In genomic region chr15:78057803-78058202, GRCh38 we compare ENCODE assay signal across 10 cellular contexts. TPM values are rescaled to one million over a fixed set of nuclear protein-coding genes. Genes with fewer than 3 reads are reported as not detected.
DNase-seq lines count a peak whose midpoint lies in the region; ATAC-seq and TF ChIP-seq lines count a peak whose summit lies in the region.
"Had no signal": no experiment of that assay in that cellular context is flagged by ENCODE, and none has a peak within 500 bp of the region (broad histone marks: within the 10 kb centered on the region; RNA-seq: fewer than 3 reads in every experiment).

No MANE protein-coding gene starts in this region.

- 0 out of 2 replicates have a peak overlapping the region, but pooled peaks have one; percentile 30 for H3K4ac ChIP-seq in IMR-90 (ENCODE audit: low read depth, low read length)

- H3K18ac ChIP-seq in IMR-90 (ENCODE audit: low read depth, low read length), result no peak overlapping the region

- H3K4me2 ChIP-seq in IMR-90 (ENCODE audit: low read depth, low read length) (no peak overlapping the region), fibroblast of lung (ENCODE audit: extremely low read depth, insufficient read depth, low read length) (no peak overlapping the region)

- H3K14ac ChIP-seq in IMR-90 (replicated peaks; ENCODE audit: low read depth, low read length), result no peak overlapping the region

- H3K36me3 ChIP-seq in IMR-90 (ENCODE audit: control insufficient read depth, insufficient read depth, low read length), result peaks cover 7% of the 10 kb centered on the region
- H3K36me3 ChIP-seq in fibroblast of lung (ENCODE audit: control insufficient read depth, insufficient read depth, low read length), result peaks cover 5% of the 10 kb centered on the region
- H3K36me3 ChIP-seq in subcutaneous abdominal adipose tissue (ENCODE audit: control insufficient read depth in 5 of 5, insufficient read depth in 5 of 5, low read length in 5 of 5), result peaks cover 5 to 12% (median 6%) of the 10 kb centered on the region in 5 donors

- H4K8ac ChIP-seq in IMR-90 (ENCODE audit: low read depth in 2 of 2, low read length in 2 of 2), result no peak overlapping the region

- CTCF ChIA-PET in IMR-90 (lab: Yijun Ruan, JAX), result no interaction called here

- H3K27me3 ChIP-seq in IMR-90 (ENCODE audit: control insufficient read depth, insufficient read depth, low read length), result no peaks in the 10 kb centered on the region
- no peaks in the 10 kb centered on the region for H3K27me3 ChIP-seq in fibroblast of lung (ENCODE audit: control insufficient read depth, insufficient read depth, low read length)
- H3K27me3 ChIP-seq in subcutaneous abdominal adipose tissue (ENCODE audit: control insufficient read depth in 5 of 5, insufficient read depth in 4 of 5, low read length in 5 of 5), result no peaks in the 10 kb centered on the region

- in situ Hi-C loops in IMR-90 (cut with MboI; ENCODE audit: low sequenced_read_pairs), result no loop called here

- no CpG with 5 or more reads among the region's 5 CpGs for WGBS in IMR-90 (ENCODE audit: extremely low coverage in 2 of 2, insufficient read length in 1 of 2), 2 experiments

- H3K27ac Mint-ChIP-seq in immature natural killer cell, result peak overlapping the region in 3 of 6 donors; percentile 29 to 46 (median 40)

- no peak overlapping the region for H2BK5ac ChIP-seq in IMR-90 (ENCODE audit: low read depth, low read length, poor library complexity, severe bottlenecking)

- no peak overlapping the region for H3K4me3 ChIP-seq in IMR-90 (ENCODE audit: insufficient read depth, low read depth, low read length)
- H3K4me3 ChIP-seq in fibroblast of lung (replicated peaks in 1 of 4; ENCODE audit: control extremely low read depth in 1 of 4, insufficient read depth in 1 of 4, low read depth in 3 of 4, low read length in 4 of 4), result no peak overlapping the region
- H3K4me3 ChIP-seq in subcutaneous abdominal adipose tissue (ENCODE audit: low read depth in 1 of 5, low read length in 5 of 5), result no peak overlapping the region

- H4K5ac ChIP-seq in IMR-90 (ENCODE audit: low read depth, low read length), result no peak overlapping the region

- H2BK15ac ChIP-seq in IMR-90 (ENCODE audit: low read depth, low read length), result no peak overlapping the region

- peaks cover 39 to 80% of the 10 kb centered on the region in 2 experiments for H3K79me1 ChIP-seq in IMR-90 (ENCODE audit: low read depth in 1 of 2, low read length in 2 of 2)

- no peak for ATAC-seq in IMR-90 (ENCODE audit: low read depth)
- ATAC-seq in SK-N-SH treated with all-trans-retinoic acid at 6 μM for 48 hours, result no peak

- no peak overlapping the region for H2AK9ac ChIP-seq in IMR-90 (replicated peaks; ENCODE audit: low read depth, low read length, poor library complexity)

- no peak overlapping the region for H4K91ac ChIP-seq in IMR-90 (ENCODE audit: insufficient read depth, low read depth, low read length)

- H2BK20ac ChIP-seq in IMR-90 (ENCODE audit: low read depth, low read length), result no peak overlapping the region

- no peak overlapping the region for H3K9ac ChIP-seq in IMR-90 (ENCODE audit: low read depth, low read length)
- H3K9ac ChIP-seq in fibroblast of lung (ENCODE audit: insufficient read depth, low read length), result no peak overlapping the region
- peak overlapping the region in 3 of 5 donors; percentile 25 to 86 (median 57) for H3K9ac ChIP-seq in subcutaneous abdominal adipose tissue (ENCODE audit: low read length in 5 of 5)

- H3K23ac ChIP-seq in IMR-90 (ENCODE audit: low read depth, low read length), result no peak overlapping the region

- peaks cover 0 to 4% (median 0%) of the 10 kb centered on the region in 3 donors for H3K27me3 Mint-ChIP-seq in immature natural killer cell (ENCODE audit: low read depth in 3 of 3)

- no TSS peak for BruUV-seq in IMR-90 (replicated peaks; lab: Mats Ljungman, UMichigan)

- POLR2A ChIA-PET in IMR-90 (lab: Charles Lee; ENCODE audit: unreplicated experiment), result no interaction called here

- H3K4me1 ChIP-seq in IMR-90 (ENCODE audit: control insufficient read depth, insufficient read depth, low read length), result peaks cover 24% of the 10 kb centered on the region
- H3K4me1 ChIP-seq in fibroblast of lung (ENCODE audit: control insufficient read depth, extremely low read depth, insufficient read depth, low read length), result peaks cover 26% of the 10 kb centered on the region
- peaks cover 10 to 95% (median 84%) of the 10 kb centered on the region in 5 donors for H3K4me1 ChIP-seq in subcutaneous abdominal adipose tissue (ENCODE audit: control insufficient read depth in 5 of 5, insufficient read depth in 5 of 5, low read length in 5 of 5)

- dilution Hi-C loops in IMR-90 (cut with HindIII; ENCODE audit: low sequenced_read_pairs, unreplicated experiment), result no loop called here

- peaks cover 59% of the 10 kb centered on the region for H3K79me2 ChIP-seq in fibroblast of lung (ENCODE audit: control insufficient read depth, insufficient read depth, low read length)

- no peak for TF ChIP-seq POLR2A in IMR-90 (IDR thresholded peaks at IDR 0.05; ENCODE audit: low read depth, low read length)

- H3K36me3 Mint-ChIP-seq in immature natural killer cell, result peaks cover 0 to 4% (median 0%) of the 10 kb centered on the region in 3 donors

- intact Hi-C loops in IMR-90 (cut with micrococcal nuclease), result no loop called here

- H3K9me3 Mint-ChIP-seq in immature natural killer cell, result no peaks in the 10 kb centered on the region

- H3K9me3 ChIP-seq in IMR-90 (ENCODE audit: control insufficient read depth, insufficient read depth, low read length), result no peaks in the 10 kb centered on the region
- no peaks in the 10 kb centered on the region for H3K9me3 ChIP-seq in fibroblast of lung (ENCODE audit: control insufficient read depth, insufficient read depth, low read depth, low read length)
- no peaks in the 10 kb centered on the region for H3K9me3 ChIP-seq in subcutaneous abdominal adipose tissue (ENCODE audit: control insufficient read depth in 5 of 5, low read length in 5 of 5)

- no peak overlapping the region; the same call in 1 of the 2 replicates for H2BK120ac ChIP-seq in IMR-90 (ENCODE audit: low read depth, low read length)

- H3K27ac ChIP-seq in IMR-90 (ENCODE audit: insufficient read depth, low read length) (no peak overlapping the region), fibroblast of lung (ENCODE audit: insufficient read depth, low read length) (peak overlapping the region; percentile 5), subcutaneous abdominal adipose tissue (ENCODE audit: low read depth, low read length) (peak overlapping the region; percentile 97)

- H2AFZ ChIP-seq in IMR-90 (replicated peaks; ENCODE audit: low read length, poor library complexity) (no peak overlapping the region), fibroblast of lung (ENCODE audit: low read length) (no peak overlapping the region)

- H3K4me3 Mint-ChIP-seq in immature natural killer cell, result no peak overlapping the region

- H3K56ac ChIP-seq in IMR-90 (ENCODE audit: extremely low read depth, insufficient read depth, low read length), result no peak overlapping the region

- TF ChIP-seq CTCF in IMR-90 (conservative IDR thresholded peaks at IDR 0.05; ENCODE audit: low read depth, low read length) (no peak), fibroblast of lung (conservative IDR thresholded peaks at IDR 0.05 in 1 of 2, IDR thresholded peaks at IDR 0.05 in 1 of 2; ENCODE audit: low read depth in 1 of 2, low read length in 2 of 2) (no peak)

- DNase-seq in IMR-90 (no peak), fibroblast of lung (ENCODE audit: low read depth in 2 of 2) (no peak), 8988T (no peak), immature natural killer cell (no peak)
- DNase-seq in stimulated activated CD4-positive, alpha-beta T cell treated with anti-CD3 and anti-CD28 coated beads, Interleukin-4, amount 100 ng/mL, for 1 hour, result no peak
- DNase-seq: DND-41, NCI-H1092 had no signal

- H2AK5ac ChIP-seq in IMR-90 (ENCODE audit: low read depth, low read length), result no peak overlapping the region; the same call in 1 of the 2 replicates

- H4K20me1 ChIP-seq in IMR-90 (ENCODE audit: insufficient read depth, low read length) (peaks cover 58% of the 10 kb centered on the region), fibroblast of lung (ENCODE audit: control insufficient read depth, extremely low read depth, insufficient read depth, low read length) (no peaks in the 10 kb centered on the region)

- TF ChIP-seq RAD21 in IMR-90 (IDR thresholded peaks at IDR 0.05; ENCODE audit: low read length), result no peak

- H3K4me1 Mint-ChIP-seq in immature natural killer cell, result peaks cover 55 to 78% of the 10 kb centered on the region in 2 donors

- H3K9me1 ChIP-seq in IMR-90 (ENCODE audit: insufficient read depth, low read length), result peaks cover 38% of the 10 kb centered on the region

TF ChIP-seq in IMR-90, 13 proteins besides CTCF, POLR2A, EP300 and RAD21 (continues in another document):
- TF ChIP-seq CHD1 (IDR thresholded peaks at IDR 0.05; ENCODE audit: low read depth, low read length), result no peak

TF ChIP-seq in SK-N-SH treated with all-trans-retinoic acid at 6 μM for 48 hours, 23 proteins besides CTCF, POLR2A, EP300 and RAD21:
- no peak for TF ChIP-seq ZFP30 (CRISPR knock-in tag; IDR thresholded peaks at IDR 0.05)
- 0 out of 2 replicates have a peak, but pooled peaks have one; percentile 29 for TF ChIP-seq TCF4 (CRISPR knock-in tag; IDR thresholded peaks at IDR 0.05; ENCODE audit: borderline replicate concordance)

RNA-seq across cellular contexts. Expression of gene TBC1D2B, which starts 19.7 kb away (rescaled TPM):
- total RNA-seq in IMR-90 (2012; rRNA removed) (17.7 and 17.8 TPM in 2 replicates), fibroblast of lung (73.3 and 75.5 TPM in 2 replicates)
- polyA plus RNA-seq in IMR-90 (2012; rRNA removed) (22.8 and 28.3 TPM in 2 replicates), fibroblast of lung (28.4 and 49.4 TPM in 2 replicates), immature natural killer cell (10 to 100 TPM in 1 of 3 donors, 1 to 10 TPM in 2; 3.5 to 10.2 (median 7.8) TPM)
- polyA plus RNA-seq in IMR-90 (2012; cell fraction: cytosol; rRNA removed), result 13.0 and 22.1 TPM in 2 replicates
- polyA plus RNA-seq in IMR-90 (2012; cell fraction: nucleus; rRNA removed; ENCODE audit: low replicate concordance), result 84.5 and 160 TPM in 2 replicates
- 21.9 and 37.5 TPM in 2 replicates for polyA plus RNA-seq in fibroblast of lung (2012)
- 30.3 and 55.1 TPM in 2 replicates for polyA minus RNA-seq in fibroblast of lung (ENCODE audit: low replicate concordance)

RNA-seq across cellular contexts. Expression of gene SH2D7, which starts 34.6 kb away (rescaled TPM):
- total RNA-seq in IMR-90 (2012; rRNA removed), result not detected in 2 replicates
- polyA plus RNA-seq in IMR-90 (2012; rRNA removed), result not detected in 2 replicates
- not detected in 2 replicates for polyA plus RNA-seq in IMR-90 (2012; cell fraction: cytosol; rRNA removed)
- not detected in 2 replicates for polyA plus RNA-seq in IMR-90 (2012; cell fraction: nucleus; rRNA removed; ENCODE audit: low replicate concordance)
- total RNA-seq in fibroblast of lung, result not detected in 2 replicates
- polyA plus RNA-seq in fibroblast of lung, result 0.03 TPM in 1 of 2 replicates, not detected in the other
- 0.07 TPM in 1 of 2 replicates, not detected in the other for polyA plus RNA-seq in fibroblast of lung (2012)
- not detected in 2 replicates for polyA minus RNA-seq in fibroblast of lung (ENCODE audit: low replicate concordance)
- not detected for polyA plus RNA-seq in immature natural killer cell
- total RNA-seq: bronchial epithelial cell had no signal

Comparison
In these comparisons a context has a peak if more than half of its experiments do, and no peak if none do; other contexts are left out.
1. H3K9ac ChIP-seq: peak in subcutaneous abdominal adipose tissue (3 of 5); none in IMR-90 (single experiment) and fibroblast of lung (single experiment).